Comparison of ENCODE assay signal across 20 cellular contexts in the genomic region with DNA sequence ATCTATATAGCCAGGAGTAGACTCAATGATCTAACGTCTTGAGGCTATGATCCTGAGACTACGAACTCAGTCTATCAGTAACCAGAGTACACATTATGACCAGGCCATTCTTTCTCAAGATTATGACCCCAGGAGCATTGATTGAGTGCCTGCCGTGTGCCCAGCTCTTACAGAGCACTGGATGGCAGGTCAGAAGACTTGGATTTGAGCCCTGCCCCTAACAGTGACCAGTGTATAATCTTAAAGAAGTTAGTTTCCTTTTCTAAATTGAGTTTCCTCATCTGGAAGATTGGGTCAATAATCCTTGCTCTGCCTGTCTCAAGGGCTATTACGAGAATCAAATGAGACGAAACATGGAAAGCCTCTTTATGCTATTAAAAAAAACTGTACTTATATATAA. TPM values are rescaled to one million over a fixed set of nuclear protein-coding genes. Genes with fewer than 3 reads are reported as not detected.
"Had no signal": no experiment of that assay in that cellular context is flagged by ENCODE, and none has a peak within 500 bp of the region (broad histone marks: within the 10 kb centered on the region; RNA-seq: fewer than 3 reads in every experiment).

No MANE protein-coding gene starts in this region.

- H3K9me3 ChIP-seq: neutrophil, spleen, stomach, uterus had no signal

- H3K4me3 Mint-ChIP-seq: endodermal cell; nephron; stimulated activated naive B cell treated with anti-CD40 and anti-IgM and Interleukin-4, amounts not matched to agents 10 μg/mL and 1 μg/mL and 100 μg/mL, for 72 hours; type B pancreatic cell had no signal

- H3K36me3 Mint-ChIP-seq: naive B cell; stimulated activated naive B cell treated with anti-CD40 and anti-IgM and Interleukin-4, amounts not matched to agents 10 μg/mL and 1 μg/mL and 100 μg/mL, for 72 hours; type B pancreatic cell had no signal

- H3K27ac ChIP-seq: hepatocyte, neutrophil, uterus had no signal

- H3K27ac Mint-ChIP-seq: endodermal cell; naive B cell; nephron; stimulated activated naive B cell treated with anti-CD40 and anti-IgM and Interleukin-4, amounts not matched to agents 10 μg/mL and 1 μg/mL and 100 μg/mL, for 72 hours; type B pancreatic cell had no signal

- H3K4me3 ChIP-seq: hepatocyte, lung, spleen, stomach, uterus had no signal

- H3K4me1 Mint-ChIP-seq: naive B cell; stimulated activated naive B cell treated with anti-CD40 and anti-IgM and Interleukin-4, amounts not matched to agents 10 μg/mL and 1 μg/mL and 100 μg/mL, for 72 hours had no signal

- H3K36me3 ChIP-seq: neutrophil, spleen, uterus had no signal

- H3K9me3 Mint-ChIP-seq: endodermal cell; naive B cell; nephron; stimulated activated naive B cell treated with anti-CD40 and anti-IgM and Interleukin-4, amounts not matched to agents 10 μg/mL and 1 μg/mL and 100 μg/mL, for 72 hours; type B pancreatic cell had no signal

- DNase-seq: effector CD4-positive, alpha-beta T cell; endodermal cell; kidney; mesenchymal stem cell; midbrain; naive B cell; spleen; stimulated activated CD4-positive, alpha-beta T cell treated with anti-CD3 and anti-CD28 coated beads, Interleukin-2, amount 100 ng/mL, for 24 hours; stimulated activated CD4-positive, alpha-beta T cell treated with anti-CD3 and anti-CD28 coated beads, Interleukin-4, amount 100 ng/mL, for 4 hours; stimulated activated naive B cell treated with anti-CD40 and anti-IgM and Interleukin-4, amounts not matched to agents 10 μg/mL and 1 μg/mL and 100 μg/mL, for 72 hours; stomach; uterus had no signal

- H3K27me3 ChIP-seq: hepatocyte, stomach, uterus had no signal

- ATAC-seq: stimulated activated naive B cell treated with anti-CD40 and anti-IgM and Interleukin-4, amounts not matched to agents 10 μg/mL and 1 μg/mL and 100 μg/mL, for 72 hours had no signal

RNA-seq across cellular contexts. Expression of a gene that starts 38.2 kb away (rescaled TPM):
- total RNA-seq: endothelial cell of umbilical vein had no signal

RNA-seq across cellular contexts. Expression of a gene that starts 51.5 kb away (rescaled TPM):
- total RNA-seq: endothelial cell of umbilical vein, hepatocyte, osteoblast, skeletal muscle tissue had no signal
- polyA plus RNA-seq: endothelial cell of umbilical vein had no signal
